ENCODE assay signal across 1 cellular context in genomic region chr6:157773248-157773773, GRCh38.
A peak's percentile ranks its signal among the peaks of the same experiment; 100 is the strongest.
TF ChIP-seq lines count a peak whose summit lies in the region.

No MANE protein-coding gene starts in this region.

TF ChIP-seq in K562, 482 proteins besides CTCF, POLR2A, EP300 and RAD21 (continued from another document and continues in another):
- no peak for TF ChIP-seq GABPB2 (CRISPR knock-in tag; conservative IDR thresholded peaks at IDR 0.05)
- TF ChIP-seq GATA2 (CRISPR knock-in tag; IDR thresholded peaks at IDR 0.05) = no peak
- peak; percentile 43; the same call in 1 of the 2 replicates for TF ChIP-seq PKNOX1 (IDR thresholded peaks at IDR 0.05)
- peak; percentile 33; the same call in 1 of the 2 replicates for TF ChIP-seq SMARCE1 (IDR thresholded peaks at IDR 0.05)
- TF ChIP-seq SOX6 (IDR thresholded peaks at IDR 0.05) = peak; percentile 24; the same call in 1 of the 2 replicates
- TF ChIP-seq NR2C2 (CRISPR knock-in tag; IDR thresholded peaks at IDR 0.05) = no peak
- TF ChIP-seq NR2C2 (tag; IDR thresholded peaks at IDR 0.05) = peak; percentile 46; the same call in 1 of the 2 replicates
- TF ChIP-seq ZNF76 (CRISPR knock-in tag; IDR thresholded peaks at IDR 0.05; ENCODE audit: borderline replicate concordance) = peak; percentile 60; the same call in 1 of the 2 replicates
- peak; percentile 67 for TF ChIP-seq MGA (IDR thresholded peaks at IDR 0.05)
- 0 out of 2 replicates have a peak, but pooled peaks have one; percentile 21 for TF ChIP-seq SMARCC2 (IDR thresholded peaks at IDR 0.05; ENCODE audit: low read depth)
- TF ChIP-seq ZNF444 (CRISPR knock-in tag; IDR thresholded peaks at IDR 0.05) = no peak
- no peak for TF ChIP-seq ZNF280A (IDR thresholded peaks at IDR 0.05; ENCODE audit: low read depth, partially characterized antibody)
- no peak for TF ChIP-seq ZBTB1 (CRISPR knock-in tag; IDR thresholded peaks at IDR 0.05; ENCODE audit: borderline replicate concordance, low read depth)
- peak; percentile 55; the same call in 1 of the 2 replicates for TF ChIP-seq HDAC2 (IDR thresholded peaks at IDR 0.05)
- no peak for TF ChIP-seq SETDB1 (IDR thresholded peaks at IDR 0.05; ENCODE audit: low read length)
- TF ChIP-seq ZNF274 (IDR thresholded peaks at IDR 0.05; ENCODE audit: borderline replicate concordance, low read depth, low read length) = no peak
- TF ChIP-seq KDM1A (IDR thresholded peaks at IDR 0.05) = peak in 1 of 2 experiments; percentile 22; a peak in 1 of 4 replicates
- peak; percentile 53; the same call in 1 of the 2 replicates for TF ChIP-seq USF1 (CRISPR knock-in tag; IDR thresholded peaks at IDR 0.05)
- peak; percentile 38; the same call in 1 of the 2 replicates for TF ChIP-seq BHLHE40 (IDR thresholded peaks at IDR 0.05; ENCODE audit: low read length)
- TF ChIP-seq ZNF586 (CRISPR knock-in tag; conservative IDR thresholded peaks at IDR 0.05) = no peak
- peak; percentile 46; the same call in 1 of the 2 replicates for TF ChIP-seq MYC (IDR thresholded peaks at IDR 0.05; ENCODE audit: low read depth, low read length)
- TF ChIP-seq MYC (CRISPR knock-in tag; IDR thresholded peaks at IDR 0.05; ENCODE audit: borderline replicate concordance, low read depth) = no peak
- no peak for TF ChIP-seq PCBP1 (IDR thresholded peaks at IDR 0.05; ENCODE audit: low read depth, low read length, poor library complexity, severe bottlenecking)
- no peak for TF ChIP-seq ZMIZ1 (IDR thresholded peaks at IDR 0.05; ENCODE audit: low read depth in 2 of 2, low read length in 2 of 2)
- TF ChIP-seq GABPA (tag; conservative IDR thresholded peaks at IDR 0.05; ENCODE audit: low read depth) = no peak
- no peak for TF ChIP-seq C11orf30 (IDR thresholded peaks at IDR 0.05; ENCODE audit: low read depth)
- TF ChIP-seq ZNF282 (CRISPR knock-in tag; IDR thresholded peaks at IDR 0.05) = no peak
- TF ChIP-seq ELK1 (CRISPR knock-in tag; IDR thresholded peaks at IDR 0.05) = no peak
- peak; percentile 61; the same call in 1 of the 2 replicates for TF ChIP-seq USF2 (CRISPR knock-in tag; IDR thresholded peaks at IDR 0.05)
- no peak for TF ChIP-seq ZBTB34 (CRISPR knock-in tag; IDR thresholded peaks at IDR 0.05)
- no peak for TF ChIP-seq HCFC1 (IDR thresholded peaks at IDR 0.05; ENCODE audit: low read depth, low read length)
- TF ChIP-seq ZNF584 (CRISPR knock-in tag; IDR thresholded peaks at IDR 0.05; ENCODE audit: low read depth) = no peak
- TF ChIP-seq HNRNPK (IDR thresholded peaks at IDR 0.05; ENCODE audit: low read depth, low read length, poor library complexity, severe bottlenecking) = no peak
- peak; percentile 83 for TF ChIP-seq NFIC (IDR thresholded peaks at IDR 0.05)
- TF ChIP-seq MTA3 (IDR thresholded peaks at IDR 0.05; ENCODE audit: borderline replicate concordance) = no peak
- TF ChIP-seq MAFG (tag; conservative IDR thresholded peaks at IDR 0.05) = no peak
- TF ChIP-seq SMARCA4 (IDR thresholded peaks at IDR 0.05) = peak; percentile 42; the same call in 1 of the 2 replicates
- TF ChIP-seq COPS2 (conservative IDR thresholded peaks at IDR 0.05) = no peak
- TF ChIP-seq CXXC5 (CRISPR knock-in tag; IDR thresholded peaks at IDR 0.05) = 0 out of 2 replicates have a peak, but pooled peaks have one; percentile 18
